ENCODE assay signal across 19 cellular contexts in the genomic region with DNA sequence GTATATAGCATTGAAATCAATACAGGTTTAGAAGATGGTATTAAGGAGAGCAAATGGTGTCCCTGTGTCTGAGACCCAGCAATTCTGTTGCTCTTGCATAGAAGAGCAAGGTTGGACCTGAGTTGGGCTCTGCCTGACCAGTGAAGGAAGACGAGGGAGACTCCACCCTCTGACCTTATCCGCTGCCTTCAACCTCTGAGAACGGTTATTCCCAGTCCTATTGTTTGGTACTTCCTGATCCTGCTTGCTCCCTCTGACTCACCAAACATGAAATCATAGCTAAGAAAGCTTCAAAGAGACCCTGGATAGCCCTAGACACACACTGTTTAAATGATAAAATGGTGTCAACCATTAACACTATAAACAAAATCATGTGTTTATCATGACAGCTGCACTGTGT.
A peak's percentile ranks its signal among the peaks of the same experiment; 100 is the strongest.
DNase-seq lines count a peak whose midpoint lies in the region; ATAC-seq, FAIRE-seq and TF ChIP-seq lines count a peak whose summit lies in the region.
"Had no signal": no experiment of that assay in that cellular context is flagged by ENCODE, and none has a peak within 500 bp of the region (broad histone marks: within the 10 kb centered on the region; RNA-seq: fewer than 3 reads in every experiment).

No MANE protein-coding gene starts in this region.

- no peaks in the 10 kb centered on the region for H4K20me1 ChIP-seq in keratinocyte (ENCODE audit: control insufficient read depth, extremely low read depth, insufficient read depth, low read length)

- H3K4me2 ChIP-seq in keratinocyte (ENCODE audit: control insufficient read depth, extremely low read depth, insufficient read depth, low read depth, low read length), result no peak overlapping the region

- peaks cover 19% of the 10 kb centered on the region for H3K4me1 ChIP-seq in keratinocyte (ENCODE audit: control insufficient read depth, extremely low read depth, insufficient read depth, low read length)
- peaks cover 9 to 28% of the 10 kb centered on the region in 2 donors for H3K4me1 ChIP-seq in gastrocnemius medialis

- H3K9ac ChIP-seq in keratinocyte (ENCODE audit: control insufficient read depth, extremely low read depth, insufficient read depth, low read length), result no peak overlapping the region

- H3K36me3 ChIP-seq in bronchial epithelial cell (ENCODE audit: control insufficient read depth, insufficient read depth, low read length) (no peaks in the 10 kb centered on the region), keratinocyte (ENCODE audit: control insufficient read depth in 2 of 2, extremely low read depth in 1 of 2, insufficient read depth in 2 of 2, low read length in 2 of 2) (no peaks in the 10 kb centered on the region), gastrocnemius medialis (no peaks in the 10 kb centered on the region)
- H3K36me3 ChIP-seq: BE2C had no signal

- no peak overlapping the region for H3K4me3 ChIP-seq in bronchial epithelial cell (ENCODE audit: low read depth, low read length)
- H3K4me3 ChIP-seq in keratinocyte (ENCODE audit: control insufficient read depth in 2 of 3, extremely low read depth in 1 of 3, insufficient read depth in 2 of 3, low read depth in 1 of 3, low read length in 3 of 3), result no peak overlapping the region
- H3K4me3 ChIP-seq in gastrocnemius medialis, result no peak overlapping the region
- H3K4me3 ChIP-seq: GM12878 had no signal

- H3K27ac Mint-ChIP-seq in activated naive CD4-positive, alpha-beta T cell treated with anti-CD3 and anti-CD28 coated beads for 36 hours, result no peak overlapping the region
- H3K27ac Mint-ChIP-seq: activated CD4-positive, alpha-beta memory T cell treated with anti-CD3 and anti-CD28 coated beads, Interleukin-2, amount 10 ng/mL, durations not matched to agents 7 days and 5 days; brain had no signal

- no peak for TF ChIP-seq POLR2A in gastrocnemius medialis (IDR thresholded peaks at IDR 0.05)

- H3K4me1 Mint-ChIP-seq in activated naive CD4-positive, alpha-beta T cell treated with anti-CD3 and anti-CD28 coated beads for 36 hours (ENCODE audit: low read depth), result no peaks in the 10 kb centered on the region
- H3K4me1 Mint-ChIP-seq: activated CD4-positive, alpha-beta memory T cell treated with anti-CD3 and anti-CD28 coated beads, Interleukin-2, amount 10 ng/mL, durations not matched to agents 7 days and 5 days had no signal

- H3K27me3 ChIP-seq in bronchial epithelial cell (ENCODE audit: control insufficient read depth, insufficient read depth, low read length), result no peaks in the 10 kb centered on the region
- no peaks in the 10 kb centered on the region for H3K27me3 ChIP-seq in keratinocyte (ENCODE audit: control insufficient read depth, extremely low read depth, insufficient read depth, low read length)
- H3K27me3 ChIP-seq in gastrocnemius medialis, result no peaks in the 10 kb centered on the region
- H3K27me3 ChIP-seq: BE2C had no signal

- peaks cover 4% of the 10 kb centered on the region for H3K27me3 Mint-ChIP-seq in activated naive CD4-positive, alpha-beta T cell treated with anti-CD3 and anti-CD28 coated beads for 36 hours (ENCODE audit: low read depth)

- intact Hi-C loops in gastrocnemius medialis (cut with DNase I; ENCODE audit: low total_unique reads), result no loop called here
- intact Hi-C loops in activated naive CD4-positive, alpha-beta T cell treated with anti-CD3 and anti-CD28 coated beads for 36 hours (cut with micrococcal nuclease), result no loop called here

- dilution Hi-C loops in keratinocyte (cut with MboI; ENCODE audit: extremely low pct_ligation_motif_present, low sequenced_read_pairs), result no loop called here

- in situ Hi-C loops in gastrocnemius medialis (cut with MboI; ENCODE audit: low sequenced_read_pairs in 4 of 4), result no loop called here

- H3K79me2 ChIP-seq in keratinocyte (ENCODE audit: control insufficient read depth, insufficient read depth, low read length), result no peaks in the 10 kb centered on the region

- H3K36me3 Mint-ChIP-seq in activated naive CD4-positive, alpha-beta T cell treated with anti-CD3 and anti-CD28 coated beads for 36 hours (ENCODE audit: low read depth), result no peaks in the 10 kb centered on the region
- H3K36me3 Mint-ChIP-seq: brain had no signal

- FAIRE-seq in bronchial epithelial cell (lab: Jason Lieb, UNC) (no peak), keratinocyte (lab: Jason Lieb, UNC) (peak; percentile 77)
- FAIRE-seq: endometrium, GM12878, RCC 7860 had no signal

- peak; percentile 73 to 81 for ATAC-seq in gastrocnemius medialis
- ATAC-seq in HG02588 (IDR thresholded peaks at IDR 0.05; ENCODE audit: unreplicated experiment), result no peak
- ATAC-seq: GM12878 had no signal

- H3K9me3 Mint-ChIP-seq in activated naive CD4-positive, alpha-beta T cell treated with anti-CD3 and anti-CD28 coated beads for 36 hours, result no peaks in the 10 kb centered on the region
- H3K9me3 Mint-ChIP-seq: activated CD4-positive, alpha-beta memory T cell treated with anti-CD3 and anti-CD28 coated beads, Interleukin-2, amount 10 ng/mL, durations not matched to agents 7 days and 5 days; brain had no signal

- no peak overlapping the region for H3K4me3 Mint-ChIP-seq in activated naive CD4-positive, alpha-beta T cell treated with anti-CD3 and anti-CD28 coated beads for 36 hours
- H3K4me3 Mint-ChIP-seq: activated CD4-positive, alpha-beta memory T cell treated with anti-CD3 and anti-CD28 coated beads, Interleukin-2, amount 10 ng/mL, durations not matched to agents 7 days and 5 days; brain had no signal

- no peaks in the 10 kb centered on the region for H3K9me3 ChIP-seq in keratinocyte (ENCODE audit: control insufficient read depth, low read depth, low read length)
- no peaks in the 10 kb centered on the region for H3K9me3 ChIP-seq in gastrocnemius medialis
- H3K9me3 ChIP-seq: BE2C had no signal

- no peak for TF ChIP-seq CTCF in bronchial epithelial cell (IDR thresholded peaks at IDR 0.05; ENCODE audit: insufficient read depth, low read length, severe bottlenecking)
- TF ChIP-seq CTCF in keratinocyte (optimal IDR thresholded peaks at IDR 0.05 in 1 of 3, IDR thresholded peaks at IDR 0.05 in 1 of 3, conservative IDR thresholded peaks at IDR 0.05 in 1 of 3; ENCODE audit: extremely low read depth in 1 of 3, insufficient read depth in 2 of 3, low read length in 3 of 3), result no peak
- no peak for TF ChIP-seq CTCF in gastrocnemius medialis (IDR thresholded peaks at IDR 0.05 in 4 of 5, conservative IDR thresholded peaks at IDR 0.05 in 1 of 5)

- H3K9me1 ChIP-seq in keratinocyte (ENCODE audit: control insufficient read depth, extremely low read depth, insufficient read depth, low read length), result no peaks in the 10 kb centered on the region

- CTCF ChIA-PET in activated naive CD4-positive, alpha-beta T cell treated with anti-CD3 and anti-CD28 coated beads for 36 hours (lab: Charles Lee), result no interaction called here

- H2AFZ ChIP-seq in keratinocyte (ENCODE audit: control insufficient read depth, low read length), result peak overlapping the region; percentile 76

- H3K27ac ChIP-seq in keratinocyte (ENCODE audit: control insufficient read depth, insufficient read depth, low read length) (no peak overlapping the region), gastrocnemius medialis (peak overlapping the region; percentile 47 to 71 (median 60))

- DNase-seq in HT-29 (ENCODE audit: low spot score), result peak; percentile 53
- peak; percentile 89 for DNase-seq in bronchial epithelial cell (ENCODE audit: low read depth)
- no peak for DNase-seq in keratinocyte (ENCODE audit: low read depth, low spot score)
- DNase-seq in gastrocnemius medialis, result no peak
- DNase-seq in stimulated activated CD4-positive, alpha-beta T cell treated with anti-CD3 and anti-CD28 coated beads, Interleukin-4, amount 100 ng/mL, for 1 hour, result no peak
- DNase-seq in activated naive CD4-positive, alpha-beta T cell treated with anti-CD3 and anti-CD28 coated beads for 36 hours, result no peak
- DNase-seq in pons (ENCODE audit: low spot score), result no peak
- DNase-seq: activated CD4-positive, alpha-beta memory T cell treated with anti-CD3 and anti-CD28 coated beads, Interleukin-2, amount 10 ng/mL, durations not matched to agents 7 days and 5 days; activated effector memory CD4-positive, alpha-beta T cell treated with anti-CD3 and anti-CD28 coated beads, Interleukin-2, amount 50 U/mL, for 16 hours; BE2C; DND-41; NCI-H1105; NCI-H446; stimulated activated naive CD4-positive, alpha-beta T cell had no signal

Comparison
In these comparisons a context has a peak if more than half of its experiments do, and no peak if none do; other contexts are left out.
1. DNase-seq: peak in HT-29 (single experiment) and bronchial epithelial cell (single experiment); none in keratinocyte (single experiment), gastrocnemius medialis (0 of 2), stimulated activated CD4-positive, alpha-beta T cell treated with anti-CD3 and anti-CD28 coated beads, Interleukin-4, amount 100 ng/mL, for 1 hour (single experiment), activated naive CD4-positive, alpha-beta T cell treated with anti-CD3 and anti-CD28 coated beads for 36 hours (single experiment) and pons (single experiment).